23 cellular contexts compared by ENCODE assay signal in the genomic region with DNA sequence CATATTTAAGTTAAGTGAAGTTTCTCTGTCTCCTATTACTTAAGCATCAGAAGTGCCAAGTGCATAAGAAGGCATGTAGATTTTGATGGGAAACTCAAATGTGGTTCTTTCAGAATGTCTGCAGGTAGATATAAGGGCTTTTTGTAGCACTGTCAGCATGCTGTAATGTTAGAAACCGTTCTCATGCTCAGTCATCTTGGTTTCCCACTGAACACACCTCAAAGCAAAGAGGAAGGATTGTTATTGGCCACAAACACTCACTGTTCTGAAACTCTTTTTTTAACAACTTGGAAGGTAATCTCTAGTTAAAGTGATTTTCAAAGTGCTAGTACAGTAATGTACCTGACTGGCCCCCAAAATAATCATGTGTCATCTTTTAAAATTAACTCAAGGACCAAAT.
"Had no signal": no experiment of that assay in that cellular context is flagged by ENCODE, and none has a peak within 500 bp of the region (broad histone marks: within the 10 kb centered on the region; RNA-seq: fewer than 3 reads in every experiment).

No MANE protein-coding gene starts in this region.

- H3K4me3 ChIP-seq: hepatocyte, left ventricle myocardium inferior, lower lobe of right lung, sigmoid colon, skin epidermis, uterus had no signal

- FAIRE-seq: endothelial cell of umbilical vein, kidney had no signal

- ATAC-seq: foreskin keratinocyte, left cardiac atrium, lower lobe of right lung, natural killer cell had no signal

- H3K79me2 ChIP-seq: hepatocyte had no signal

- H3K27ac Mint-ChIP-seq: dendritic cell treated with granulocyte-macrophage colony-stimulating factor and Interleukin-4, amounts not matched to agents 40 ng/mL and 50 ng/mL, for 4 days; endodermal cell; memory B cell; mesothelial cell of epicardium; natural killer cell; type B pancreatic cell had no signal

- H3K9me3 ChIP-seq: left ventricle myocardium inferior, lower lobe of right lung, sigmoid colon, uterus had no signal

- H3K27ac ChIP-seq: foreskin keratinocyte, hepatocyte, left ventricle myocardium inferior, lower lobe of right lung, sigmoid colon, skin epidermis, uterus had no signal

- H3K4me3 Mint-ChIP-seq: dendritic cell treated with granulocyte-macrophage colony-stimulating factor and Interleukin-4, amounts not matched to agents 40 ng/mL and 50 ng/mL, for 4 days; endodermal cell; memory B cell; mesothelial cell of epicardium; natural killer cell; neural crest cell; type B pancreatic cell had no signal

- H3K27me3 Mint-ChIP-seq: dendritic cell treated with granulocyte-macrophage colony-stimulating factor and Interleukin-4, amounts not matched to agents 40 ng/mL and 50 ng/mL, for 4 days; memory B cell; type B pancreatic cell had no signal

- DNase-seq: effector CD4-positive, alpha-beta T cell; endodermal cell; erythroblast; foreskin keratinocyte; head of caudate nucleus; kidney; left cardiac atrium; left ventricle myocardium inferior; lower lobe of right lung; natural killer cell; posterior cingulate gyrus; sigmoid colon; stimulated activated CD4-positive, alpha-beta T cell treated with anti-CD3 and anti-CD28 coated beads, Interleukin-12 subunit alpha, Interleukin-12 subunit beta, amount 100 ng/mL, for 4 hours; stimulated activated naive CD4-positive, alpha-beta T cell treated with Interleukin-2 at 50 U/mL for 16 hours; uterus had no signal

- H3K4me1 Mint-ChIP-seq: endodermal cell, memory B cell, mesothelial cell of epicardium, natural killer cell, neural crest cell had no signal

- H3K4me1 ChIP-seq: left ventricle myocardium inferior, lower lobe of right lung, sigmoid colon, uterus had no signal

- H3K36me3 ChIP-seq: left ventricle myocardium inferior, lower lobe of right lung, sigmoid colon, uterus had no signal

- H3K4me2 ChIP-seq: hepatocyte had no signal

- H2AFZ ChIP-seq: hepatocyte had no signal

- H3K9me3 Mint-ChIP-seq: dendritic cell treated with granulocyte-macrophage colony-stimulating factor and Interleukin-4, amounts not matched to agents 40 ng/mL and 50 ng/mL, for 4 days; endodermal cell; memory B cell; mesothelial cell of epicardium; natural killer cell; neural crest cell; type B pancreatic cell had no signal

- H3K27me3 ChIP-seq: foreskin keratinocyte, hepatocyte, sigmoid colon, uterus had no signal

- H3K36me3 Mint-ChIP-seq: memory B cell, mesothelial cell of epicardium, natural killer cell, type B pancreatic cell had no signal
